In the genomic region with DNA sequence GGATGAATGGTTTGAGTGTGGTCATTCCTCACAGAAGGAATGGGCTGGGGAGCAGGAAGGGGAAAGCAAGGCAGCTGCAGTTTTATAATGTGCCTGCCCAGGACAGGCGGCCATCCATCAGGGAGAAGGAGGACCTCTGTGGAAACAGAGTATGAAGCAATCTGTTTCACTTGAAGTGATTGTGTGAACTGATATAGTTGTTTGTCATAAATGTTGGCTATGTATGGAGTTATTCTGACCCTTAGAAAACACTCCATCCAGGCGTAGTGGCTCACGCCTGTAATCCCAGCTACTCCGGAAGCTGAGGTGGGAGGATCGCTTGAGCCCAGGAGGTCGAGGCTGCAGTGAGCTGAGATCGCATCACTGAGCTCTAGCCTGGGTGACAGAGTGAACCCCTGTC, we compare ENCODE assay signal across 1 cellular context.
TF ChIP-seq lines count a peak whose summit lies in the region.

No MANE protein-coding gene starts in this region.

TF ChIP-seq in K562, 482 proteins besides CTCF, POLR2A, EP300 and RAD21 (continued from another document and continues in another):
- TF ChIP-seq, protein P1, sequence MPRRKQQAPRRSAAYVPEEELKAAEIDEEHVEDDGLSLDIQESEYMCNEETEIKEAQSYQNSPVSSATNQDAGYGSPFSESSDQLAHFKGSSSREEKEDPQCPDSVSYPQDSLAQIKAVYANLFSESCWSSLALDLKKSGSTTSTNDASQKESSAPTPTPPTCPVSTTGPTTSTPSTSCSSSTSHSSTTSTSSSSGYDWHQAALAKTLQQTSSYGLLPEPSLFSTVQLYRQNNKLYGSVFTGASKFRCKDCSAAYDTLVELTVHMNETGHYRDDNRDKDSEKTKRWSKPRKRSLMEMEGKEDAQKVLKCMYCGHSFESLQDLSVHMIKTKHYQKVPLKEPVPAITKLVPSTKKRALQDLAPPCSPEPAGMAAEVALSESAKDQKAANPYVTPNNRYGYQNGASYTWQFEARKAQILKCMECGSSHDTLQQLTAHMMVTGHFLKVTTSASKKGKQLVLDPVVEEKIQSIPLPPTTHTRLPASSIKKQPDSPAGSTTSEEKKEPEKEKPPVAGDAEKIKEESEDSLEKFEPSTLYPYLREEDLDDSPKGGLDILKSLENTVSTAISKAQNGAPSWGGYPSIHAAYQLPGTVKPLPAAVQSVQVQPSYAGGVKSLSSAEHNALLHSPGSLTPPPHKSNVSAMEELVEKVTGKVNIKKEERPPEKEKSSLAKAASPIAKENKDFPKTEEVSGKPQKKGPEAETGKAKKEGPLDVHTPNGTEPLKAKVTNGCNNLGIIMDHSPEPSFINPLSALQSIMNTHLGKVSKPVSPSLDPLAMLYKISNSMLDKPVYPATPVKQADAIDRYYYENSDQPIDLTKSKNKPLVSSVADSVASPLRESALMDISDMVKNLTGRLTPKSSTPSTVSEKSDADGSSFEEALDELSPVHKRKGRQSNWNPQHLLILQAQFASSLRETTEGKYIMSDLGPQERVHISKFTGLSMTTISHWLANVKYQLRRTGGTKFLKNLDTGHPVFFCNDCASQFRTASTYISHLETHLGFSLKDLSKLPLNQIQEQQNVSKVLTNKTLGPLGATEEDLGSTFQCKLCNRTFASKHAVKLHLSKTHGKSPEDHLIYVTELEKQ (CRISPR knock-in tag; IDR thresholded peaks at IDR 0.05): no peak
- TF ChIP-seq PHB2 (IDR thresholded peaks at IDR 0.05; ENCODE audit: low read depth) (no peak), ETV5 (CRISPR knock-in tag; IDR thresholded peaks at IDR 0.05; ENCODE audit: low read depth) (no peak), TEAD2 (tag; IDR thresholded peaks at IDR 0.05) (no peak), SMARCA5 (IDR thresholded peaks at IDR 0.05) (no peak), FOXK2 (conservative IDR thresholded peaks at IDR 0.05 in 1 of 2, IDR thresholded peaks at IDR 0.05 in 1 of 2; ENCODE audit: low read depth in 2 of 2) (no peak), MCM2 (IDR thresholded peaks at IDR 0.05; ENCODE audit: low read depth) (no peak), KLF6 (CRISPR knock-in tag; IDR thresholded peaks at IDR 0.05; ENCODE audit: borderline replicate concordance) (no peak), BRD4 (IDR thresholded peaks at IDR 0.05) (no peak), NEUROD1 (IDR thresholded peaks at IDR 0.05; ENCODE audit: borderline replicate concordance, low read depth, low read length, partially characterized antibody) (no peak), CREM (IDR thresholded peaks at IDR 0.05; ENCODE audit: low read depth) (no peak), ZKSCAN1 (IDR thresholded peaks at IDR 0.05; ENCODE audit: low read depth, low read length) (no peak), TAF1 (IDR thresholded peaks at IDR 0.05; ENCODE audit: control insufficient read depth, extremely low read depth, insufficient read depth, low read length, severe bottlenecking) (no peak), EHMT2 (IDR thresholded peaks at IDR 0.05) (no peak), RBM17 (IDR thresholded peaks at IDR 0.05; ENCODE audit: borderline replicate concordance, low read depth, low read length) (no peak), CBFA2T2 (conservative IDR thresholded peaks at IDR 0.05) (no peak), GABPB1 (CRISPR knock-in tag; IDR thresholded peaks at IDR 0.05) (no peak), ZNF696 (CRISPR knock-in tag; conservative IDR thresholded peaks at IDR 0.05) (no peak), POLR3G (IDR thresholded peaks at IDR 0.05; ENCODE audit: extremely low read depth, insufficient read length, insufficient replicate concordance) (no peak), HIVEP1 (CRISPR knock-in tag; IDR thresholded peaks at IDR 0.05) (no peak), ETV1 (tag; conservative IDR thresholded peaks at IDR 0.05; ENCODE audit: low read depth) (peak; percentile 75), TRIM24 (IDR thresholded peaks at IDR 0.05) (peak in 1 of 2 experiments; percentile 15; a peak in 1 of 4 replicates), TGIF2 (CRISPR knock-in tag; IDR thresholded peaks at IDR 0.05) (no peak), GATAD2A (IDR thresholded peaks at IDR 0.05) (no peak), ESRRB (CRISPR knock-in tag; IDR thresholded peaks at IDR 0.05; ENCODE audit: borderline replicate concordance) (no peak), COPS2 (conservative IDR thresholded peaks at IDR 0.05) (no peak), ZNF217 (CRISPR knock-in tag; IDR thresholded peaks at IDR 0.05) (no peak), MTA2 (IDR thresholded peaks at IDR 0.05; ENCODE audit: low read depth) (no peak), EP400 (IDR thresholded peaks at IDR 0.05) (no peak), PURB (CRISPR knock-in tag; IDR thresholded peaks at IDR 0.05; ENCODE audit: low read depth) (no peak), RFX1 (IDR thresholded peaks at IDR 0.05) (no peak), PRMT5 (CRISPR knock-in tag; IDR thresholded peaks at IDR 0.05) (no peak), HMG20B (CRISPR knock-in tag; IDR thresholded peaks at IDR 0.05) (no peak), CC2D1A (IDR thresholded peaks at IDR 0.05) (peak; percentile 53; the same call in 1 of the 2 replicates), SMARCE1 (IDR thresholded peaks at IDR 0.05) (0 out of 2 replicates have a peak, but pooled peaks have one; percentile 25), TAL1 (IDR thresholded peaks at IDR 0.05) (no peak), HDAC2 (IDR thresholded peaks at IDR 0.05) (no peak), FOXA1 (IDR thresholded peaks at IDR 0.05; ENCODE audit: borderline replicate concordance) (no peak)
- TF ChIP-seq, protein P2, sequence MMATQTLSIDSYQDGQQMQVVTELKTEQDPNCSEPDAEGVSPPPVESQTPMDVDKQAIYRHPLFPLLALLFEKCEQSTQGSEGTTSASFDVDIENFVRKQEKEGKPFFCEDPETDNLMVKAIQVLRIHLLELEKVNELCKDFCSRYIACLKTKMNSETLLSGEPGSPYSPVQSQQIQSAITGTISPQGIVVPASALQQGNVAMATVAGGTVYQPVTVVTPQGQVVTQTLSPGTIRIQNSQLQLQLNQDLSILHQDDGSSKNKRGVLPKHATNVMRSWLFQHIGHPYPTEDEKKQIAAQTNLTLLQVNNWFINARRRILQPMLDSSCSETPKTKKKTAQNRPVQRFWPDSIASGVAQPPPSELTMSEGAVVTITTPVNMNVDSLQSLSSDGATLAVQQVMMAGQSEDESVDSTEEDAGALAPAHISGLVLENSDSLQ (IDR thresholded peaks at IDR 0.05): no peak
- TF ChIP-seq, protein P3, sequence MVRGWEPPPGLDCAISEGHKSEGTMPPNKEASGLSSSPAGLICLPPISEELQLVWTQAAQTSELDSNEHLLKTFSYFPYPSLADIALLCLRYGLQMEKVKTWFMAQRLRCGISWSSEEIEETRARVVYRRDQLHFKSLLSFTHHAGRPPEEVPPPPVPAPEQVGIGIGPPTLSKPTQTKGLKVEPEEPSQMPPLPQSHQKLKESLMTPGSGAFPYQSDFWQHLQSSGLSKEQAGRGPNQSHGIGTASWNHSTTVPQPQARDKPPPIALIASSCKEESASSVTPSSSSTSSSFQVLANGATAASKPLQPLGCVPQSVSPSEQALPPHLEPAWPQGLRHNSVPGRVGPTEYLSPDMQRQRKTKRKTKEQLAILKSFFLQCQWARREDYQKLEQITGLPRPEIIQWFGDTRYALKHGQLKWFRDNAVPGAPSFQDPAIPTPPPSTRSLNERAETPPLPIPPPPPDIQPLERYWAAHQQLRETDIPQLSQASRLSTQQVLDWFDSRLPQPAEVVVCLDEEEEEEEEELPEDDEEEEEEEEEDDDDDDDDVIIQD (CRISPR knock-in tag; IDR thresholded peaks at IDR 0.05): no peak
- TF ChIP-seq, protein P4, sequence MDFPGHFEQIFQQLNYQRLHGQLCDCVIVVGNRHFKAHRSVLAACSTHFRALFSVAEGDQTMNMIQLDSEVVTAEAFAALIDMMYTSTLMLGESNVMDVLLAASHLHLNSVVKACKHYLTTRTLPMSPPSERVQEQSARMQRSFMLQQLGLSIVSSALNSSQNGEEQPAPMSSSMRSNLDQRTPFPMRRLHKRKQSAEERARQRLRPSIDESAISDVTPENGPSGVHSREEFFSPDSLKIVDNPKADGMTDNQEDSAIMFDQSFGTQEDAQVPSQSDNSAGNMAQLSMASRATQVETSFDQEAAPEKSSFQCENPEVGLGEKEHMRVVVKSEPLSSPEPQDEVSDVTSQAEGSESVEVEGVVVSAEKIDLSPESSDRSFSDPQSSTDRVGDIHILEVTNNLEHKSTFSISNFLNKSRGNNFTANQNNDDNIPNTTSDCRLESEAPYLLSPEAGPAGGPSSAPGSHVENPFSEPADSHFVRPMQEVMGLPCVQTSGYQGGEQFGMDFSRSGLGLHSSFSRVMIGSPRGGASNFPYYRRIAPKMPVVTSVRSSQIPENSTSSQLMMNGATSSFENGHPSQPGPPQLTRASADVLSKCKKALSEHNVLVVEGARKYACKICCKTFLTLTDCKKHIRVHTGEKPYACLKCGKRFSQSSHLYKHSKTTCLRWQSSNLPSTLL (IDR thresholded peaks at IDR 0.05): peak; percentile 41; the same call in 1 of the 2 replicates
- TF ChIP-seq, protein P5, sequence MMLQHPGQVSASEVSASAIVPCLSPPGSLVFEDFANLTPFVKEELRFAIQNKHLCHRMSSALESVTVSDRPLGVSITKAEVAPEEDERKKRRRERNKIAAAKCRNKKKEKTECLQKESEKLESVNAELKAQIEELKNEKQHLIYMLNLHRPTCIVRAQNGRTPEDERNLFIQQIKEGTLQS (IDR thresholded peaks at IDR 0.05): no peak
- TF ChIP-seq, protein P5 (CRISPR knock-in tag; conservative IDR thresholded peaks at IDR 0.05): no peak
- TF ChIP-seq, protein P6, sequence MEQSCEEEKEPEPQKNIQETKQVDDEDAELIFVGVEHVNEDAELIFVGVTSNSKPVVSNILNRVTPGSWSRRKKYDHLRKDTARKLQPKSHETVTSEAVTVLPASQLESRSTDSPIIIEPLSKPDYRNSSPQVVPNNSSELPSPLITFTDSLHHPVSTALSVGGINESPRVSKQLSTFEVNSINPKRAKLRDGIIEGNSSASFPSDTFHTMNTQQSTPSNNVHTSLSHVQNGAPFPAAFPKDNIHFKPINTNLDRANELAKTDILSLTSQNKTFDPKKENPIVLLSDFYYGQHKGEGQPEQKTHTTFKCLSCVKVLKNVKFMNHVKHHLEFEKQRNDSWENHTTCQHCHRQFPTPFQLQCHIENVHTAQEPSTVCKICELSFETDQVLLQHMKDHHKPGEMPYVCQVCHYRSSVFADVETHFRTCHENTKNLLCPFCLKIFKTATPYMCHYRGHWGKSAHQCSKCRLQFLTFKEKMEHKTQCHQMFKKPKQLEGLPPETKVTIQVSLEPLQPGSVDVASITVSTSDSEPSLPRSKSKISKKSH (CRISPR knock-in tag; IDR thresholded peaks at IDR 0.05): no peak
- TF ChIP-seq, protein P7, sequence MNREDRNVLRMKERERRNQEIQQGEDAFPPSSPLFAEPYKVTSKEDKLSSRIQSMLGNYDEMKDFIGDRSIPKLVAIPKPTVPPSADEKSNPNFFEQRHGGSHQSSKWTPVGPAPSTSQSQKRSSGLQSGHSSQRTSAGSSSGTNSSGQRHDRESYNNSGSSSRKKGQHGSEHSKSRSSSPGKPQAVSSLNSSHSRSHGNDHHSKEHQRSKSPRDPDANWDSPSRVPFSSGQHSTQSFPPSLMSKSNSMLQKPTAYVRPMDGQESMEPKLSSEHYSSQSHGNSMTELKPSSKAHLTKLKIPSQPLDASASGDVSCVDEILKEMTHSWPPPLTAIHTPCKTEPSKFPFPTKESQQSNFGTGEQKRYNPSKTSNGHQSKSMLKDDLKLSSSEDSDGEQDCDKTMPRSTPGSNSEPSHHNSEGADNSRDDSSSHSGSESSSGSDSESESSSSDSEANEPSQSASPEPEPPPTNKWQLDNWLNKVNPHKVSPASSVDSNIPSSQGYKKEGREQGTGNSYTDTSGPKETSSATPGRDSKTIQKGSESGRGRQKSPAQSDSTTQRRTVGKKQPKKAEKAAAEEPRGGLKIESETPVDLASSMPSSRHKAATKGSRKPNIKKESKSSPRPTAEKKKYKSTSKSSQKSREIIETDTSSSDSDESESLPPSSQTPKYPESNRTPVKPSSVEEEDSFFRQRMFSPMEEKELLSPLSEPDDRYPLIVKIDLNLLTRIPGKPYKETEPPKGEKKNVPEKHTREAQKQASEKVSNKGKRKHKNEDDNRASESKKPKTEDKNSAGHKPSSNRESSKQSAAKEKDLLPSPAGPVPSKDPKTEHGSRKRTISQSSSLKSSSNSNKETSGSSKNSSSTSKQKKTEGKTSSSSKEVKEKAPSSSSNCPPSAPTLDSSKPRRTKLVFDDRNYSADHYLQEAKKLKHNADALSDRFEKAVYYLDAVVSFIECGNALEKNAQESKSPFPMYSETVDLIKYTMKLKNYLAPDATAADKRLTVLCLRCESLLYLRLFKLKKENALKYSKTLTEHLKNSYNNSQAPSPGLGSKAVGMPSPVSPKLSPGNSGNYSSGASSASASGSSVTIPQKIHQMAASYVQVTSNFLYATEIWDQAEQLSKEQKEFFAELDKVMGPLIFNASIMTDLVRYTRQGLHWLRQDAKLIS (CRISPR knock-in tag; IDR thresholded peaks at IDR 0.05): no peak
- TF ChIP-seq, protein P8, sequence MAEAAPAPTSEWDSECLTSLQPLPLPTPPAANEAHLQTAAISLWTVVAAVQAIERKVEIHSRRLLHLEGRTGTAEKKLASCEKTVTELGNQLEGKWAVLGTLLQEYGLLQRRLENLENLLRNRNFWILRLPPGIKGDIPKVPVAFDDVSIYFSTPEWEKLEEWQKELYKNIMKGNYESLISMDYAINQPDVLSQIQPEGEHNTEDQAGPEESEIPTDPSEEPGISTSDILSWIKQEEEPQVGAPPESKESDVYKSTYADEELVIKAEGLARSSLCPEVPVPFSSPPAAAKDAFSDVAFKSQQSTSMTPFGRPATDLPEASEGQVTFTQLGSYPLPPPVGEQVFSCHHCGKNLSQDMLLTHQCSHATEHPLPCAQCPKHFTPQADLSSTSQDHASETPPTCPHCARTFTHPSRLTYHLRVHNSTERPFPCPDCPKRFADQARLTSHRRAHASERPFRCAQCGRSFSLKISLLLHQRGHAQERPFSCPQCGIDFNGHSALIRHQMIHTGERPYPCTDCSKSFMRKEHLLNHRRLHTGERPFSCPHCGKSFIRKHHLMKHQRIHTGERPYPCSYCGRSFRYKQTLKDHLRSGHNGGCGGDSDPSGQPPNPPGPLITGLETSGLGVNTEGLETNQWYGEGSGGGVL (CRISPR knock-in tag; IDR thresholded peaks at IDR 0.05): no peak
- TF ChIP-seq, protein P9, sequence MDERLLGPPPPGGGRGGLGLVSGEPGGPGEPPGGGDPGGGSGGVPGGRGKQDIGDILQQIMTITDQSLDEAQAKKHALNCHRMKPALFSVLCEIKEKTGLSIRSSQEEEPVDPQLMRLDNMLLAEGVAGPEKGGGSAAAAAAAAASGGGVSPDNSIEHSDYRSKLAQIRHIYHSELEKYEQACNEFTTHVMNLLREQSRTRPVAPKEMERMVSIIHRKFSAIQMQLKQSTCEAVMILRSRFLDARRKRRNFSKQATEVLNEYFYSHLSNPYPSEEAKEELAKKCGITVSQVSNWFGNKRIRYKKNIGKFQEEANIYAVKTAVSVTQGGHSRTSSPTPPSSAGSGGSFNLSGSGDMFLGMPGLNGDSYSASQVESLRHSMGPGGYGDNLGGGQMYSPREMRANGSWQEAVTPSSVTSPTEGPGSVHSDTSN (CRISPR knock-in tag; IDR thresholded peaks at IDR 0.05; ENCODE audit: low read depth): no peak
- TF ChIP-seq, protein P9 (tag; conservative IDR thresholded peaks at IDR 0.05; ENCODE audit: low read depth): 0 out of 2 replicates have a peak, but pooled peaks have one; percentile 19
